Comparison of ENCODE assay signal across 8 cellular contexts in genomic region chr15:52178765-52179164, GRCh38.
DNase-seq lines count a peak whose midpoint lies in the region; ATAC-seq and TF ChIP-seq lines count a peak whose summit lies in the region.

No MANE protein-coding gene starts in this region.

- in situ Hi-C loops in ACHN (cut with HindIII; ENCODE audit: low pct_ligation_motif_present, low pct_unique_long_range_greater_than_20kb, low sequenced_read_pairs) = no loop called here

- DNase-seq in ACHN (peak; percentile 12), cardiac fibroblast (ENCODE audit: low read depth in 2 of 2) (peak in 1 of 2 donors; percentile 8), HuH-7.5 (ENCODE audit: low spot score) (no peak), COLO668 (lab: John Stamatoyannopoulos, UW; ENCODE audit: unreplicated experiment) (no peak), anterior cingulate cortex (lab: John Stamatoyannopoulos, UW) (no peak)

- no peak for TF ChIP-seq CTCF in cardiac fibroblast (IDR thresholded peaks at IDR 0.05; ENCODE audit: low read depth, low read length)

- peak overlapping the region; percentile 75 for H3K9ac ChIP-seq in HUES6 (ENCODE audit: low read length)
- peak overlapping the region; percentile 58 for H3K9ac ChIP-seq in muscle layer of colon (ENCODE audit: low read length)

- no peak overlapping the region for H3K27ac ChIP-seq in HUES6 (ENCODE audit: low read depth, low read length)
- peak overlapping the region; percentile 61 for H3K27ac ChIP-seq in muscle layer of colon (ENCODE audit: low read depth, low read length)

- peaks cover 5% of the 10 kb centered on the region for H3K4me1 ChIP-seq in HUES6 (ENCODE audit: control insufficient read depth, insufficient read depth, low read length)
- peaks cover 17% of the 10 kb centered on the region for H3K4me1 ChIP-seq in muscle layer of colon (ENCODE audit: insufficient read depth, low read length)

- H3K27me3 ChIP-seq in HUES6 (ENCODE audit: control insufficient read depth, insufficient read depth, low read length) = peaks cover 14% of the 10 kb centered on the region
- H3K27me3 ChIP-seq in muscle layer of colon (ENCODE audit: control insufficient read depth in 1 of 2, insufficient read depth in 2 of 2, low read length in 2 of 2) = no peaks in the 10 kb centered on the region

- H3K4me3 ChIP-seq in HUES6 (ENCODE audit: low read depth, low read length) (peak overlapping the region; percentile 96), cardiac fibroblast (replicated peaks in 1 of 2; ENCODE audit: low read depth in 2 of 2, low read length in 2 of 2) (peak overlapping the region; percentile 63 to 87), muscle layer of colon (ENCODE audit: low read depth in 1 of 2, low read length in 2 of 2) (peak overlapping the region; percentile 73 to 77)

- ATAC-seq in HG02870 (IDR thresholded peaks at IDR 0.05; ENCODE audit: unreplicated experiment) = no peak

- H3K36me3 ChIP-seq in HUES6 (ENCODE audit: control insufficient read depth, insufficient read depth, low read length) = no peaks in the 10 kb centered on the region
- H3K36me3 ChIP-seq in muscle layer of colon (ENCODE audit: insufficient read depth, low read length) = no peaks in the 10 kb centered on the region

- H3K9me3 ChIP-seq in HUES6 (ENCODE audit: control insufficient read depth, insufficient read depth, low read depth, low read length) = no peaks in the 10 kb centered on the region
- no peaks in the 10 kb centered on the region for H3K9me3 ChIP-seq in muscle layer of colon (ENCODE audit: low read length)
